25 cellular contexts compared by ENCODE assay signal in the genomic region with DNA sequence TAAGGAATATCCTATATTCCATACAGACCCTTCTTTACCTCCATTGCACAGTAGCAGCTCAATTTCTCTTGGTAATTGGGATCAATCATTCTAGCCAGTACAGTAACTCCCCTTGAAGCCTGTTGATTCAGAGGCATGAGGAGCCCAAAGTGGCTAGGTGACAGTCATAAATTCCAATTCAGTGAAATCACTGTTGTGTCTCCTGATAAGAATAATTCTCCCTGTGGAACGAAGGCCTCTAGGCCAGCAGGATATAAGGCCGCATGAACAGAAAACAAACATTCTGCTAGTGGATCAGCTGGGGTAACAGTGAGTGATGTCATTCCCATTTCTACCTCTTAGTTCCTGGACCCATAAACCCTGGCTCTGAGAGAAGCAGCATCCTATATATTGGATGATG.
"Had no signal": no experiment of that assay in that cellular context is flagged by ENCODE, and none has a peak within 500 bp of the region (broad histone marks: within the 10 kb centered on the region; RNA-seq: fewer than 3 reads in every experiment).

No MANE protein-coding gene starts in this region.

- H3K9ac ChIP-seq: neural progenitor cell had no signal

- H3K4me1 Mint-ChIP-seq: activated CD4-positive, alpha-beta T cell treated with anti-CD3 and anti-CD28 coated beads, Interleukin-2, amount 10 ng/mL, durations not matched to agents 7 days and 5 days; activated naive CD4-positive, alpha-beta T cell treated with anti-CD3 and anti-CD28 coated beads, Interleukin-2, amount 50 U/mL, for 24 hours; central memory CD8-positive, alpha-beta T cell; naive thymus-derived CD8-positive, alpha-beta T cell had no signal

- H3K4me3 Mint-ChIP-seq: activated CD4-positive, alpha-beta T cell treated with anti-CD3 and anti-CD28 coated beads, Interleukin-2, amount 10 ng/mL, durations not matched to agents 7 days and 5 days; activated CD8-positive, alpha-beta T cell treated with anti-CD3 and anti-CD28 coated beads for 36 hours; activated naive CD4-positive, alpha-beta T cell treated with anti-CD3 and anti-CD28 coated beads, Interleukin-2, amount 50 U/mL, for 24 hours; central memory CD8-positive, alpha-beta T cell; effector memory CD8-positive, alpha-beta T cell; mesothelial cell of epicardium; naive thymus-derived CD8-positive, alpha-beta T cell; neural progenitor cell had no signal

- H3K27ac Mint-ChIP-seq: activated CD4-positive, alpha-beta T cell treated with anti-CD3 and anti-CD28 coated beads, Interleukin-2, amount 10 ng/mL, durations not matched to agents 7 days and 5 days; activated CD8-positive, alpha-beta T cell treated with anti-CD3 and anti-CD28 coated beads for 36 hours; activated naive CD4-positive, alpha-beta T cell treated with anti-CD3 and anti-CD28 coated beads, Interleukin-2, amount 50 U/mL, for 24 hours; effector memory CD8-positive, alpha-beta T cell; mesothelial cell of epicardium; neural progenitor cell had no signal

- DNase-seq: activated CD4-positive, alpha-beta T cell treated with anti-CD3 and anti-CD28 coated beads, Interleukin-2, amount 10 ng/mL, durations not matched to agents 7 days and 5 days; activated CD8-positive, alpha-beta T cell treated with anti-CD3 and anti-CD28 coated beads for 36 hours; activated gamma-delta T cell treated with Interleukin-2 at 50 U/mL for 16 hours; activated T-cell treated with anti-CD3 and anti-CD28 coated beads, Interleukin-2, amount 50 U/mL, for 1 hour; anterior cingulate cortex; colonic mucosa; dorsolateral prefrontal cortex; effector memory CD8-positive, alpha-beta T cell; glutamatergic neuron; hypothalamus; naive thymus-derived CD8-positive, alpha-beta T cell; spleen; stimulated activated CD4-positive, alpha-beta T cell treated with anti-CD3 and anti-CD28 coated beads, Interleukin-4, amount 100 ng/mL, for 1 hour; stimulated activated naive CD4-positive, alpha-beta T cell treated with Interleukin-2 at 50 U/mL for 16 hours; T-helper 2 cell had no signal

- H3K27me3 ChIP-seq: colonic mucosa, esophagus muscularis mucosa, neural progenitor cell, spleen had no signal

- H3K36me3 ChIP-seq: colonic mucosa, esophagus muscularis mucosa, neural progenitor cell, prostate gland, spleen had no signal

- H3K27me3 Mint-ChIP-seq: activated CD4-positive, alpha-beta T cell treated with anti-CD3 and anti-CD28 coated beads, Interleukin-2, amount 10 ng/mL, durations not matched to agents 7 days and 5 days; activated CD8-positive, alpha-beta T cell treated with anti-CD3 and anti-CD28 coated beads for 36 hours; activated naive CD4-positive, alpha-beta T cell treated with anti-CD3 and anti-CD28 coated beads, Interleukin-2, amount 50 U/mL, for 24 hours; central memory CD8-positive, alpha-beta T cell; effector memory CD8-positive, alpha-beta T cell had no signal

- FAIRE-seq: frontal cortex, keratinocyte had no signal

- H3K4me2 ChIP-seq: neural progenitor cell had no signal

- ATAC-seq: activated CD4-positive, CD25-positive, alpha-beta regulatory T cell treated with anti-CD3 and anti-CD28 coated beads, Interleukin-2, amount 50 U/mL, for 24 hours; activated CD8-positive, alpha-beta T cell treated with anti-CD3 and anti-CD28 coated beads for 36 hours; effector memory CD8-positive, alpha-beta T cell; left lobe of liver; naive thymus-derived CD8-positive, alpha-beta T cell had no signal

- H3K4me1 ChIP-seq: colonic mucosa, neural progenitor cell, prostate gland, spleen had no signal

- H3K36me3 Mint-ChIP-seq: naive thymus-derived CD8-positive, alpha-beta T cell had no signal

- H3K27ac ChIP-seq: colonic mucosa, dorsolateral prefrontal cortex, esophagus muscularis mucosa, neural progenitor cell, prostate gland, spleen had no signal

- H3K4me3 ChIP-seq: colonic mucosa, dorsolateral prefrontal cortex, esophagus muscularis mucosa, neural progenitor cell, prostate gland, spleen had no signal
